ENCODE assay signal across 20 cellular contexts in genomic region chr11:122494171-122494570, GRCh38.
A peak's percentile ranks its signal among the peaks of the same experiment; 100 is the strongest.
DNase-seq lines count a peak whose midpoint lies in the region; ATAC-seq and TF ChIP-seq lines count a peak whose summit lies in the region.
"Had no signal": no experiment of that assay in that cellular context is flagged by ENCODE, and none has a peak within 500 bp of the region (broad histone marks: within the 10 kb centered on the region; RNA-seq: fewer than 3 reads in every experiment).

No MANE protein-coding gene starts in this region.

- no peak overlapping the region for H2AFZ ChIP-seq in hepatocyte

- no peaks in the 10 kb centered on the region for H3K36me3 Mint-ChIP-seq in HFFc6 (ENCODE audit: low read depth)
- H3K36me3 Mint-ChIP-seq: CD4-positive, alpha-beta memory T cell had no signal

- no peaks in the 10 kb centered on the region for H3K9me2 ChIP-seq in hepatocyte (replicated peaks; ENCODE audit: insufficient read depth)

- H3K4me1 ChIP-seq in ascending aorta (peaks cover 0 to 8% of the 10 kb centered on the region in 2 donors), hepatocyte (ENCODE audit: insufficient read depth) (no peaks in the 10 kb centered on the region)
- H3K4me1 ChIP-seq: left lung had no signal

- H3K27ac Mint-ChIP-seq in HFFc6, result no peak overlapping the region
- H3K27ac Mint-ChIP-seq: CD4-positive, alpha-beta memory T cell; T-helper 2 cell treated with Interferon-gamma antibody and Interleukin-4, amounts not matched to agents 5 μg/mL and 100 μg/mL, for 36 hours had no signal

- H3K4me3 ChIP-seq in AG09309 (ENCODE audit: control insufficient read depth, low read depth, low read length) (no peak overlapping the region), ascending aorta (no peak overlapping the region), hepatocyte (no peak overlapping the region)
- H3K4me3 ChIP-seq: left lung, mucosa of descending colon, SK-N-MC, vagina had no signal

- H4K20me1 ChIP-seq in hepatocyte (ENCODE audit: insufficient read depth, poor library complexity, severe bottlenecking), result no peaks in the 10 kb centered on the region

- H3K27me3 ChIP-seq in ascending aorta, result no peaks in the 10 kb centered on the region
- H3K27me3 ChIP-seq in hepatocyte, result no peaks in the 10 kb centered on the region
- H3K27me3 ChIP-seq: left lung, vagina had no signal

- H3K9me3 Mint-ChIP-seq in HFFc6, result no peaks in the 10 kb centered on the region
- H3K9me3 Mint-ChIP-seq: T-helper 2 cell treated with Interferon-gamma antibody and Interleukin-4, amounts not matched to agents 5 μg/mL and 100 μg/mL, for 36 hours had no signal

- 59% methylated on average over 2 of the region's 2 CpGs for WGBS in hepatocyte (ENCODE audit: low lambda C conversion rate, missing lambda C conversion rate)

- peaks cover 15% of the 10 kb centered on the region for H3K27me3 Mint-ChIP-seq in HFFc6 (ENCODE audit: insufficient read depth)

- no peak overlapping the region for H3K4me2 ChIP-seq in hepatocyte

- TF ChIP-seq CTCF in AG09309 (IDR thresholded peaks at IDR 0.05; ENCODE audit: control insufficient read depth, insufficient read depth, low read depth, low read length, missing control alignments) (no peak), HFFc6 (IDR thresholded peaks at IDR 0.05) (no peak), ascending aorta (IDR thresholded peaks at IDR 0.05) (no peak), hepatocyte (IDR thresholded peaks at IDR 0.05; ENCODE audit: poor library complexity) (no peak)

- no peak overlapping the region for H3K4me3 Mint-ChIP-seq in HFFc6
- H3K4me3 Mint-ChIP-seq: CD4-positive, alpha-beta memory T cell; T-helper 2 cell treated with Interferon-gamma antibody and Interleukin-4, amounts not matched to agents 5 μg/mL and 100 μg/mL, for 36 hours had no signal

- H3K79me2 ChIP-seq in hepatocyte, result no peaks in the 10 kb centered on the region

- peak overlapping the region; percentile 68 to 77 for H3K27ac ChIP-seq in ascending aorta
- no peak overlapping the region for H3K27ac ChIP-seq in hepatocyte
- H3K27ac ChIP-seq: left lung, SK-N-MC had no signal

- ATAC-seq in HG02870 (IDR thresholded peaks at IDR 0.05; ENCODE audit: unreplicated experiment) (no peak), HG03196 (IDR thresholded peaks at IDR 0.05; ENCODE audit: unreplicated experiment) (no peak)
- ATAC-seq: left lung, mucosa of descending colon had no signal

- peaks cover 19% of the 10 kb centered on the region for H3K4me1 Mint-ChIP-seq in HFFc6 (ENCODE audit: low read depth)
- H3K4me1 Mint-ChIP-seq: CD4-positive, alpha-beta memory T cell had no signal

- no peaks in the 10 kb centered on the region for H3K36me3 ChIP-seq in ascending aorta
- H3K36me3 ChIP-seq in hepatocyte (replicated peaks; ENCODE audit: insufficient read depth, low read depth), result no peaks in the 10 kb centered on the region
- H3K36me3 ChIP-seq: left lung, vagina had no signal

- intact Hi-C loops in ascending aorta (cut with DNase I), result loop anchor here (5.0 kb wide), 3 partner anchors 52 to 282 kb away; no protein-coding TSS in a partner anchor
- intact Hi-C loops in head of caudate nucleus (cut with DNase I), result no loop called here

- H3K9me3 ChIP-seq in ascending aorta, result no peaks in the 10 kb centered on the region
- H3K9me3 ChIP-seq in hepatocyte (ENCODE audit: low read depth), result no peaks in the 10 kb centered on the region
- H3K9me3 ChIP-seq: left lung, mucosa of descending colon, vagina had no signal

- peak; percentile 76 for DNase-seq in AG09309 (ENCODE audit: low read depth)
- DNase-seq in HFFc6, result peak; percentile 30
- peak; percentile 19 to 77 for DNase-seq in ascending aorta (ENCODE audit: low spot score in 2 of 2)
- DNase-seq in hepatocyte (ENCODE audit: low spot score), result peak; percentile 24
- no peak for DNase-seq in hypothalamus (lab: John Stamatoyannopoulos, UW)
- DNase-seq in head of caudate nucleus, result no peak
- DNase-seq: activated CD4-positive, alpha-beta T cell treated with anti-CD3 and anti-CD28 coated beads, Interleukin-2, amount 50 U/mL, for 48 hours; activated naive CD4-positive, alpha-beta T cell; CD4-positive, alpha-beta memory T cell; left lung; mucosa of descending colon; NCI-H1048; NCI-H2171 treated with DMSO at 0.1 percent for 48 hours; NCI-H774; stimulated activated CD8-positive, alpha-beta memory T cell treated with anti-CD3 and anti-CD28 coated beads, Interleukin-4, amount 100 ng/mL, for 48 hours had no signal

Comparison
In these comparisons a context has a peak if more than half of its experiments do, and no peak if none do; other contexts are left out.
1. DNase-seq: peak in AG09309 (single experiment), HFFc6 (single experiment), ascending aorta (2 of 2) and hepatocyte (single experiment); none in hypothalamus (0 of 51) and head of caudate nucleus (0 of 42).